ENCODE assay signal across 1 cellular context in the genomic region with DNA sequence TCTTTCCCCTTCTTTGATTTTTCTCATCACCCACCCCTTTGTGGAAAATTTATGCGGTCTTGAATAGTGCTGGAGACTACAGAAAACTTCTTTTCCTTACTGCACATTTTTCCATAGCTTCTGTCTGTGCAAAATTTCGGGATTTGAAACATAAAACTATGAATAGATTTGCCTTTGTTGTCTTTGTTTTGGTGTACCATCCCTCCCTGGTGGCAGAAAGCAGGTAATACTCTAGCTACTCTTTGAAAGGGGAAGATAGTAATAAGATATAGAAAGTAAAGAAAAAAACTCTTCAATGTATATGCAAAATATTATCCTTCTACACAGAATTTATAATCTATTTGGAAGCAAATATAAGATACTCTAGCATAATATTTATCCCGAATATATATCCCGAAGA.
TF ChIP-seq lines count a peak whose summit lies in the region.

No MANE protein-coding gene starts in this region.

TF ChIP-seq in SK-N-SH treated with all-trans-retinoic acid at 6 μM for 48 hours, 23 proteins besides CTCF, POLR2A, EP300 and RAD21 (continued from another document):
- TF ChIP-seq, protein P1, sequence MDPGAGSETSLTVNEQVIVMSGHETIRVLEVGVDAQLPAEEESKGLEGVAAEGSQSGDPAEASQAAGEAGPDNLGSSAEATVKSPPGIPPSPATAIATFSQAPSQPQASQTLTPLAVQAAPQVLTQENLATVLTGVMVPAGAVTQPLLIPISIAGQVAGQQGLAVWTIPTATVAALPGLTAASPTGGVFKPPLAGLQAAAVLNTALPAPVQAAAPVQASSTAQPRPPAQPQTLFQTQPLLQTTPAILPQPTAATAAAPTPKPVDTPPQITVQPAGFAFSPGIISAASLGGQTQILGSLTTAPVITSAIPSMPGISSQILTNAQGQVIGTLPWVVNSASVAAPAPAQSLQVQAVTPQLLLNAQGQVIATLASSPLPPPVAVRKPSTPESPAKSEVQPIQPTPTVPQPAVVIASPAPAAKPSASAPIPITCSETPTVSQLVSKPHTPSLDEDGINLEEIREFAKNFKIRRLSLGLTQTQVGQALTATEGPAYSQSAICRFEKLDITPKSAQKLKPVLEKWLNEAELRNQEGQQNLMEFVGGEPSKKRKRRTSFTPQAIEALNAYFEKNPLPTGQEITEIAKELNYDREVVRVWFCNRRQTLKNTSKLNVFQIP (CRISPR knock-in tag; IDR thresholded peaks at IDR 0.05; ENCODE audit: borderline replicate concordance, low read depth): no peak
- TF ChIP-seq, protein P2, sequence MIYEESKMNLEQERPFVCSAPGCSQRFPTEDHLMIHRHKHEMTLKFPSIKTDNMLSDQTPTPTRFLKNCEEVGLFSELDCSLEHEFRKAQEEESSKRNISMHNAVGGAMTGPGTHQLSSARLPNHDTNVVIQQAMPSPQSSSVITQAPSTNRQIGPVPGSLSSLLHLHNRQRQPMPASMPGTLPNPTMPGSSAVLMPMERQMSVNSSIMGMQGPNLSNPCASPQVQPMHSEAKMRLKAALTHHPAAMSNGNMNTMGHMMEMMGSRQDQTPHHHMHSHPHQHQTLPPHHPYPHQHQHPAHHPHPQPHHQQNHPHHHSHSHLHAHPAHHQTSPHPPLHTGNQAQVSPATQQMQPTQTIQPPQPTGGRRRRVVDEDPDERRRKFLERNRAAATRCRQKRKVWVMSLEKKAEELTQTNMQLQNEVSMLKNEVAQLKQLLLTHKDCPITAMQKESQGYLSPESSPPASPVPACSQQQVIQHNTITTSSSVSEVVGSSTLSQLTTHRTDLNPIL (CRISPR knock-in tag; IDR thresholded peaks at IDR 0.05; ENCODE audit: low read depth): no peak
- TF ChIP-seq ZNF70 (CRISPR knock-in tag; IDR thresholded peaks at IDR 0.05) (no peak), SNAI2 (CRISPR knock-in tag; IDR thresholded peaks at IDR 0.05) (no peak), PPARA (CRISPR knock-in tag; IDR thresholded peaks at IDR 0.05; ENCODE audit: borderline replicate concordance) (no peak), ZNF8 (CRISPR knock-in tag; IDR thresholded peaks at IDR 0.05) (no peak), ESRRG (CRISPR knock-in tag; IDR thresholded peaks at IDR 0.05) (no peak), BACH2 (CRISPR knock-in tag; IDR thresholded peaks at IDR 0.05; ENCODE audit: borderline replicate concordance) (no peak), CSDC2 (CRISPR knock-in tag; IDR thresholded peaks at IDR 0.05) (no peak), ZFP30 (CRISPR knock-in tag; IDR thresholded peaks at IDR 0.05) (no peak), ZC3H10 (CRISPR knock-in tag; IDR thresholded peaks at IDR 0.05) (no peak), GLIS3 (CRISPR knock-in tag; IDR thresholded peaks at IDR 0.05) (no peak), OSR1 (CRISPR knock-in tag; IDR thresholded peaks at IDR 0.05) (no peak), ISL1 (CRISPR knock-in tag; IDR thresholded peaks at IDR 0.05) (no peak), ZNF565 (CRISPR knock-in tag; conservative IDR thresholded peaks at IDR 0.05; ENCODE audit: low read depth) (no peak), ZFP3 (CRISPR knock-in tag; IDR thresholded peaks at IDR 0.05) (no peak), TOX (CRISPR knock-in tag; IDR thresholded peaks at IDR 0.05; ENCODE audit: borderline replicate concordance) (no peak)
- TF ChIP-seq, protein P3, sequence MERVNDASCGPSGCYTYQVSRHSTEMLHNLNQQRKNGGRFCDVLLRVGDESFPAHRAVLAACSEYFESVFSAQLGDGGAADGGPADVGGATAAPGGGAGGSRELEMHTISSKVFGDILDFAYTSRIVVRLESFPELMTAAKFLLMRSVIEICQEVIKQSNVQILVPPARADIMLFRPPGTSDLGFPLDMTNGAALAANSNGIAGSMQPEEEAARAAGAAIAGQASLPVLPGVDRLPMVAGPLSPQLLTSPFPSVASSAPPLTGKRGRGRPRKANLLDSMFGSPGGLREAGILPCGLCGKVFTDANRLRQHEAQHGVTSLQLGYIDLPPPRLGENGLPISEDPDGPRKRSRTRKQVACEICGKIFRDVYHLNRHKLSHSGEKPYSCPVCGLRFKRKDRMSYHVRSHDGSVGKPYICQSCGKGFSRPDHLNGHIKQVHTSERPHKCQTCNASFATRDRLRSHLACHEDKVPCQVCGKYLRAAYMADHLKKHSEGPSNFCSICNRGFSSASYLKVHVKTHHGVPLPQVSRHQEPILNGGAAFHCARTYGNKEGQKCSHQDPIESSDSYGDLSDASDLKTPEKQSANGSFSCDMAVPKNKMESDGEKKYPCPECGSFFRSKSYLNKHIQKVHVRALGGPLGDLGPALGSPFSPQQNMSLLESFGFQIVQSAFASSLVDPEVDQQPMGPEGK (CRISPR knock-in tag; IDR thresholded peaks at IDR 0.05; ENCODE audit: borderline replicate concordance): no peak
- TF ChIP-seq, protein P4, sequence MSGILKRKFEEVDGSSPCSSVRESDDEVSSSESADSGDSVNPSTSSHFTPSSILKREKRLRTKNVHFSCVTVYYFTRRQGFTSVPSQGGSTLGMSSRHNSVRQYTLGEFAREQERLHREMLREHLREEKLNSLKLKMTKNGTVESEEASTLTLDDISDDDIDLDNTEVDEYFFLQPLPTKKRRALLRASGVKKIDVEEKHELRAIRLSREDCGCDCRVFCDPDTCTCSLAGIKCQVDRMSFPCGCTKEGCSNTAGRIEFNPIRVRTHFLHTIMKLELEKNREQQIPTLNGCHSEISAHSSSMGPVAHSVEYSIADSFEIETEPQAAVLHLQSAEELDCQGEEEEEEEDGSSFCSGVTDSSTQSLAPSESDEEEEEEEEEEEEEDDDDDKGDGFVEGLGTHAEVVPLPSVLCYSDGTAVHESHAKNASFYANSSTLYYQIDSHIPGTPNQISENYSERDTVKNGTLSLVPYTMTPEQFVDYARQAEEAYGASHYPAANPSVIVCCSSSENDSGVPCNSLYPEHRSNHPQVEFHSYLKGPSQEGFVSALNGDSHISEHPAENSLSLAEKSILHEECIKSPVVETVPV (CRISPR knock-in tag; IDR thresholded peaks at IDR 0.05): no peak
